ENCODE assay signal across 8 cellular contexts in the genomic region with DNA sequence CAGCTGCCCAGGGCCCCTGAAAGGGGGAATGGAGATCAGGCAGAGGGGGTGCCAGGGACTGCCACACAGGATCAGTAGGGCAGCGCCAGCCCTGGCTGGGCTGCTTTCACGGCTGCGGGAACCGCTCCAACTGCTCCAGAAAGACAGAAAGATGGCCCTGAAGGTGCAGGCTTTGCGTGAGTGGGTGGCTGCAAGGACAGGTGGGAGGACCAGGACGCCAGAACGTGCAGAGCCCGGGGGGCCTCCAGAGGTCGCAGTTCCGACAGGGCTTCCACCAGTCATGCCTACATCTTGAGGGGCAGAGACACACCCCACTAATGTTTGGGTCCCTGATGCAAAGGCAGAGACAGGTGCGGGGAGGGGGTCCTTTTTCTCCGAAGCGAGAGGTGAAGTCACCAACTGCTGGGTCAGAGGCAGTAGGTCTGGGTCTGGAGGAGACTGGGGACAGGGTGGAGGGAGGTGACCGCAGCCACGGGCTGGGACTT. TPM values are rescaled to one million over a fixed set of nuclear protein-coding genes. Genes with fewer than 3 reads are reported as not detected.
DNase-seq lines count a peak whose midpoint lies in the region; ATAC-seq and TF ChIP-seq lines count a peak whose summit lies in the region.
"Had no signal": no experiment of that assay in that cellular context is flagged by ENCODE, and none has a peak within 500 bp of the region (broad histone marks: within the 10 kb centered on the region; RNA-seq: fewer than 3 reads in every experiment).

No MANE protein-coding gene starts in this region.

- in situ Hi-C loops in mammary epithelial cell (cut with MboI; ENCODE audit: low sequenced_read_pairs in 2 of 2), result no loop called here

- dilution Hi-C loops in mammary epithelial cell (cut with HindIII; ENCODE audit: low sequenced_read_pairs), result no loop called here

- BruUV-seq in mammary epithelial cell (replicated peaks; lab: Mats Ljungman, UMichigan), result no TSS peak

- intact Hi-C loops in mammary epithelial cell (cut with micrococcal nuclease), result no loop called here
- intact Hi-C loops in posterior vena cava (cut with DNase I), result no loop called here

- no peaks in the 10 kb centered on the region for H3K27me3 ChIP-seq in mammary epithelial cell (ENCODE audit: insufficient read depth, low read length)

- H3K36me3 ChIP-seq in mammary epithelial cell (ENCODE audit: insufficient read depth, low read length), result no peaks in the 10 kb centered on the region
- H3K36me3 ChIP-seq in mesodermal cell (ENCODE audit: control insufficient read depth, insufficient read depth, low read length), result peaks cover 4% of the 10 kb centered on the region

- H3K27ac ChIP-seq in mammary epithelial cell (ENCODE audit: insufficient read depth, low read depth, low read length), result no peak overlapping the region
- H3K27ac ChIP-seq in mesodermal cell (ENCODE audit: low read depth, low read length, severe bottlenecking), result peak overlapping the region; percentile 97

- no peak overlapping the region for H3K9ac ChIP-seq in mammary epithelial cell (ENCODE audit: insufficient read depth, low read length)

- CTCF ChIA-PET in mammary epithelial cell (lab: Charles Lee; ENCODE audit: low non-redundant PET), result no interaction called here

- H3K4me3 ChIP-seq in mammary epithelial cell (replicated peaks in 1 of 3; ENCODE audit: insufficient read depth in 1 of 3, low read depth in 2 of 3, low read length in 3 of 3) (peak overlapping the region; percentile 14 to 91 (median 71)), mesodermal cell (ENCODE audit: extremely low read depth, insufficient read depth, low read length, poor library complexity, severe bottlenecking) (peak overlapping the region; percentile 82)

- 6% methylated on average over 9 of the region's 15 CpGs for WGBS in mammary epithelial cell (ENCODE audit: low coverage, missing lambda C conversion rate)
- 46 to 55% methylated on average over 11 to 15 of the region's 15 CpGs for WGBS in mesodermal cell (ENCODE audit: insufficient coverage in 2 of 2), 2 experiments

- DNase-seq in NCI-H1092 treated with DMSO at 0.1 percent for 48 hours (lab: John Stamatoyannopoulos, UW) (peak; percentile 66), mammary epithelial cell (no peak), posterior vena cava (ENCODE audit: low spot score) (no peak)
- DNase-seq in stimulated activated CD4-positive, alpha-beta T cell treated with anti-CD3 and anti-CD28 coated beads, Interleukin-2, amount 100 ng/mL, for 48 hours, result no peak

- H3K4me2 ChIP-seq in mammary epithelial cell (ENCODE audit: insufficient read depth, low read depth, low read length), result peak overlapping the region; percentile 91

- no peaks in the 10 kb centered on the region for H4K20me1 ChIP-seq in mammary epithelial cell (ENCODE audit: insufficient read depth, low read length)

- peaks cover 42% of the 10 kb centered on the region for H3K79me2 ChIP-seq in mammary epithelial cell (ENCODE audit: insufficient read depth, low read length)

- H3K4me1 ChIP-seq in mammary epithelial cell (ENCODE audit: insufficient read depth, low read length) (peaks cover 31% of the 10 kb centered on the region), mesodermal cell (ENCODE audit: control insufficient read depth, insufficient read depth, low read length, poor library complexity, severe bottlenecking) (peaks cover 30% of the 10 kb centered on the region)

- ATAC-seq in GM18511 (IDR thresholded peaks at IDR 0.05; ENCODE audit: unreplicated experiment), result peak; percentile 1
- no peak for ATAC-seq in HG03159 (IDR thresholded peaks at IDR 0.05; ENCODE audit: unreplicated experiment)

- peak overlapping the region; percentile 69 for H2AFZ ChIP-seq in mammary epithelial cell (ENCODE audit: low read depth, low read length)

- TF ChIP-seq CTCF in mammary epithelial cell (conservative IDR thresholded peaks at IDR 0.05 in 1 of 2, IDR thresholded peaks at IDR 0.05 in 1 of 2; ENCODE audit: extremely low read depth in 1 of 2, insufficient read depth in 1 of 2, low read depth in 1 of 2, low read length in 2 of 2), result no peak

- H3K9me3 ChIP-seq in mammary epithelial cell (replicated peaks; ENCODE audit: insufficient read depth, low read length) (no peaks in the 10 kb centered on the region), mesodermal cell (ENCODE audit: control insufficient read depth, low read length) (no peaks in the 10 kb centered on the region)

RNA-seq across cellular contexts. Expression of a gene that starts 0.8 kb away (rescaled TPM):
- 100 to 1,000 TPM in 1 of 2 donors, 10 to 100 TPM in 1; 41.5 to 250 TPM for total RNA-seq in mammary epithelial cell
- polyA plus RNA-seq in mammary epithelial cell, result 95.2 TPM
- 81.4 TPM for polyA minus RNA-seq in mammary epithelial cell
- 255 TPM for polyA plus RNA-seq in mesodermal cell (2013, experiment 1 of 2)
- polyA plus RNA-seq in mesodermal cell (2013, experiment 2 of 2), result 193 TPM
- 100 to 1,000 TPM; 107 to 133 TPM for total RNA-seq in posterior vena cava

RNA-seq across cellular contexts. Expression of a gene that starts 7.2 kb away (rescaled TPM):
- total RNA-seq in mammary epithelial cell (10 to 100 TPM; 23.5 to 31.9 TPM), posterior vena cava (10 to 100 TPM; 25.5 to 34.3 TPM)
- polyA plus RNA-seq in mammary epithelial cell, result 12.2 TPM
- 4.4 TPM for polyA minus RNA-seq in mammary epithelial cell
- polyA plus RNA-seq in mesodermal cell (2013, experiment 1 of 2), result 15.7 TPM
- polyA plus RNA-seq in mesodermal cell (2013, experiment 2 of 2), result 9.7 TPM

RNA-seq across cellular contexts. Expression of a gene that starts 18.2 kb away (rescaled TPM):
- under 1 TPM in 1 of 2 donors, not detected in 1; 0.33 TPM for total RNA-seq in mammary epithelial cell
- polyA plus RNA-seq in mammary epithelial cell, result not detected
- polyA minus RNA-seq in mammary epithelial cell, result not detected
- polyA plus RNA-seq in mesodermal cell (2013, experiment 1 of 2), result not detected
- not detected for polyA plus RNA-seq in mesodermal cell (2013, experiment 2 of 2)
- not detected for total RNA-seq in posterior vena cava
- total RNA-seq: subcutaneous adipose tissue had no signal

RNA-seq across cellular contexts. Expression of a gene that starts 24.9 kb away (rescaled TPM):
- total RNA-seq in mammary epithelial cell (10 to 100 TPM; 28.2 to 33.7 TPM), posterior vena cava (10 to 100 TPM; 36.8 to 40.1 TPM)
- polyA plus RNA-seq in mammary epithelial cell, result 22.8 TPM
- polyA minus RNA-seq in mammary epithelial cell, result 84.3 TPM
- polyA plus RNA-seq in mesodermal cell (2013, experiment 1 of 2), result 18.6 TPM
- 16.5 TPM for polyA plus RNA-seq in mesodermal cell (2013, experiment 2 of 2)

RNA-seq across cellular contexts. Expression of a gene that starts 38.0 kb away (rescaled TPM):
- 10 to 100 TPM; 11.4 to 12.3 TPM for total RNA-seq in mammary epithelial cell
- 5.6 TPM for polyA plus RNA-seq in mammary epithelial cell
- polyA minus RNA-seq in mammary epithelial cell, result 8.3 TPM
- 5.9 TPM for polyA plus RNA-seq in mesodermal cell (2013, experiment 1 of 2)
- polyA plus RNA-seq in mesodermal cell (2013, experiment 2 of 2), result 5.0 TPM
- total RNA-seq in posterior vena cava, result 10 to 100 TPM; 11.4 to 13.3 TPM
